In genomic region chr1:111989531-111990025, GRCh38 we compare ENCODE assay signal across 1 cellular context.
TF ChIP-seq lines count a peak whose summit lies in the region.

Gene KCND3, minus strand, starts transcription at chr1:111989668.

TF ChIP-seq in HEK293, 187 proteins besides CTCF, POLR2A, EP300 and RAD21 (continued from another document):
- no peak for TF ChIP-seq GLIS2 (tag by site-specific recombination; IDR thresholded peaks at IDR 0.05)
